ENCODE assay signal across 10 cellular contexts in the genomic region with DNA sequence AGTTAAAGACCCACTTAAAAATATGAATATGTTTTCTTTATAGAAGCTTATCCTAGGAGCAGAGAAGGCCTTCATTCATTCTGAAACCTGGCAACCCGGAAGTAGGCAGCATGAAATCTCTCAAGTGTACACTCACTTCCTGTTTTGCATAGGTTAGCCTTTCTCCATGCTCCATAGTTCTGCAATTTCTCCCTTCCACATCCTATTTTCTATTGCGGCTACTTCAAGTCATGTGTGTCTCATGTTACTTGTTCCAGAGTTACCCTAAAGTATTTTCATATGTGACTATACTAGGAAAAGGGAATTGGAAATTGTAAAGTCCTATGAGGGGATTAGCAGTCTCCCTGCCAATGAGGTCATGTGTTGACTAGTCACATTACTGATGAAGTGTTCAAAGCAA.
DNase-seq lines count a peak whose midpoint lies in the region; ATAC-seq, FAIRE-seq and TF ChIP-seq lines count a peak whose summit lies in the region.
"Had no signal": no experiment of that assay in that cellular context is flagged by ENCODE, and none has a peak within 500 bp of the region (broad histone marks: within the 10 kb centered on the region; RNA-seq: fewer than 3 reads in every experiment).

No MANE protein-coding gene starts in this region.

- H3K4me1 Mint-ChIP-seq in endothelial cell (ENCODE audit: unreplicated experiment) = peaks cover 32% of the 10 kb centered on the region

- H3K27ac ChIP-seq in right lobe of liver = no peak overlapping the region

- peaks cover 2% of the 10 kb centered on the region for H3K27me3 Mint-ChIP-seq in endothelial cell (ENCODE audit: unreplicated experiment)

- WGBS in right lobe of liver (ENCODE audit: insufficient coverage, low coverage, low lambda C conversion rate, missing lambda C conversion rate) = 57% methylated on average over 2 of the region's 2 CpGs

- no peaks in the 10 kb centered on the region for H3K27me3 ChIP-seq in right lobe of liver

- no peak overlapping the region for H3K27ac Mint-ChIP-seq in endothelial cell (ENCODE audit: unreplicated experiment)
- H3K27ac Mint-ChIP-seq: T-helper 2 cell treated with Interferon-gamma antibody and Interleukin-4, amounts not matched to agents 5 μg/mL and 100 μg/mL, for 36 hours had no signal

- no peak overlapping the region for H3K4me3 ChIP-seq in right lobe of liver

- H3K36me3 ChIP-seq in right lobe of liver = no peaks in the 10 kb centered on the region

- H3K9me3 ChIP-seq in right lobe of liver = no peaks in the 10 kb centered on the region

- no peak for TF ChIP-seq CTCF in right lobe of liver (IDR thresholded peaks at IDR 0.05)
- TF ChIP-seq CTCF in endothelial cell (IDR thresholded peaks at IDR 0.05; ENCODE audit: unreplicated experiment) = no peak

- no peak for DNase-seq in GM12891 (ENCODE audit: insufficient read length, low spot score)
- peak; percentile 45 for DNase-seq in SK-MEL-5 (ENCODE audit: low read depth, low spot score)
- DNase-seq in right lobe of liver = no peak
- no peak for DNase-seq in iPS-NIHi7 (ENCODE audit: extremely low spot score)
- DNase-seq in NCI-H446 treated with DMSO at 0.1 percent for 48 hours (lab: John Stamatoyannopoulos, UW) = no peak
- DNase-seq in endothelial cell (ENCODE audit: low spot score) = no peak
- DNase-seq: stimulated activated CD8-positive, alpha-beta memory T cell treated with anti-CD3 and anti-CD28 coated beads, Interleukin-4, amount 100 ng/mL, for 48 hours had no signal

- intact Hi-C loops in right lobe of liver (cut with DNase I) = no loop called here

- no peaks in the 10 kb centered on the region for H3K36me3 Mint-ChIP-seq in endothelial cell (ENCODE audit: low read depth, unreplicated experiment)

- peak; percentile 78 for ATAC-seq in HG02759 (IDR thresholded peaks at IDR 0.05; ENCODE audit: unreplicated experiment)
- peak; percentile 51 to 60 (median 54) for ATAC-seq in right lobe of liver
- ATAC-seq in GM18520 (IDR thresholded peaks at IDR 0.05; ENCODE audit: unreplicated experiment) = no peak

- in situ Hi-C loops in SK-MEL-5 (cut with HindIII; ENCODE audit: low pct_unique_long_range_greater_than_20kb, low sequenced_read_pairs) = no loop called here

- no peak overlapping the region for H3K4me3 Mint-ChIP-seq in endothelial cell (ENCODE audit: unreplicated experiment)
- H3K4me3 Mint-ChIP-seq: T-helper 2 cell treated with Interferon-gamma antibody and Interleukin-4, amounts not matched to agents 5 μg/mL and 100 μg/mL, for 36 hours had no signal

- H3K4me1 ChIP-seq in right lobe of liver = peaks cover 0 to 12% (median 0%) of the 10 kb centered on the region in 4 donors

- H3K9me3 Mint-ChIP-seq in endothelial cell (ENCODE audit: unreplicated experiment) = no peaks in the 10 kb centered on the region
- H3K9me3 Mint-ChIP-seq: T-helper 2 cell treated with Interferon-gamma antibody and Interleukin-4, amounts not matched to agents 5 μg/mL and 100 μg/mL, for 36 hours had no signal

- FAIRE-seq in GM12891 (lab: Jason Lieb, UNC) = no peak

- TF ChIP-seq POLR2A in GM12891 (IDR thresholded peaks at IDR 0.05; ENCODE audit: low read depth, low read length) (no peak), right lobe of liver (IDR thresholded peaks at IDR 0.05) (no peak)

TF ChIP-seq in GM12891, 5 proteins besides CTCF, POLR2A, EP300 and RAD21:
- TF ChIP-seq SPI1 (IDR thresholded peaks at IDR 0.05; ENCODE audit: low read depth, low read length) (peak; percentile 70), POU2F2 (IDR thresholded peaks at IDR 0.05; ENCODE audit: low read depth, low read length) (no peak), PAX5 (IDR thresholded peaks at IDR 0.05; ENCODE audit: insufficient read depth, low read length, severe bottlenecking) (no peak)
